Comparison of ENCODE assay signal across 9 cellular contexts in genomic region chr15:98787936-98788757, GRCh38.
DNase-seq lines count a peak whose midpoint lies in the region; ATAC-seq and TF ChIP-seq lines count a peak whose summit lies in the region.
"Had no signal": no experiment of that assay in that cellular context is flagged by ENCODE, and none has a peak within 500 bp of the region (broad histone marks: within the 10 kb centered on the region; RNA-seq: fewer than 3 reads in every experiment).

No MANE protein-coding gene starts in this region.

- POLR2A ChIA-PET in Panc1 (lab: Charles Lee), result no interaction called here

- H3K56ac ChIP-seq in H9 (ENCODE audit: insufficient read length, low read depth, low read length), result no peak overlapping the region

- H2BK120ac ChIP-seq in H9 (ENCODE audit: low read depth, low read length, poor library complexity, severe bottlenecking) (no peak overlapping the region), neuronal stem cell (ENCODE audit: low read depth, low read length) (no peak overlapping the region)

- H4K20me1 ChIP-seq in H9 (ENCODE audit: control insufficient read depth, insufficient read depth, insufficient read length), result no peaks in the 10 kb centered on the region

- H3K4me3 Mint-ChIP-seq in H9 (no peak overlapping the region; a peak in 2 of 5 replicates), glutamatergic neuron (ENCODE audit: unreplicated experiment) (peak overlapping the region; percentile 72)

- H3K23ac ChIP-seq in H9 (ENCODE audit: insufficient read length, low read depth, low read length) (no peak overlapping the region), neuronal stem cell (ENCODE audit: low read depth, low read length, poor library complexity) (no peak overlapping the region)

- H2BK15ac ChIP-seq in H9 (ENCODE audit: low read depth, low read length) (no peak overlapping the region), neuronal stem cell (ENCODE audit: low read length) (no peak overlapping the region)

- no peaks in the 10 kb centered on the region for H3K23me2 ChIP-seq in H9 (ENCODE audit: insufficient read length, low read depth, low read length, poor library complexity, severe bottlenecking)

- H4K91ac ChIP-seq in H9 (ENCODE audit: insufficient read length, low read depth, low read length) (no peak overlapping the region), neuronal stem cell (ENCODE audit: low read depth, low read length, poor library complexity) (no peak overlapping the region)

- no peaks in the 10 kb centered on the region for H3K9me3 Mint-ChIP-seq in H9
- H3K9me3 Mint-ChIP-seq in glutamatergic neuron (ENCODE audit: unreplicated experiment), result peaks cover 11% of the 10 kb centered on the region

- WGBS in H9 (ENCODE audit: extremely low coverage, insufficient read length, low lambda C conversion rate), result no CpG with 5 or more reads among the region's 9 CpGs
- WGBS in psoas muscle, 3 donors, result 81 to 83% (median 81%) methylated on average over 9 of the region's 9 CpGs
- no CpG with 5 or more reads among the region's 9 CpGs for WGBS in neuronal stem cell (ENCODE audit: extremely low coverage in 2 of 2, insufficient read length in 2 of 2, insufficient replicate concordance in 1 of 2), 2 donors

- in situ Hi-C loops in Panc1 (cut with HindIII; ENCODE audit: low pct_unique_long_range_greater_than_20kb, low sequenced_read_pairs), result no loop called here

- no peaks in the 10 kb centered on the region for H3K27me3 Mint-ChIP-seq in H9 (ENCODE audit: low read depth)
- peaks cover 12% of the 10 kb centered on the region for H3K27me3 Mint-ChIP-seq in glutamatergic neuron (ENCODE audit: unreplicated experiment)

- H3K4ac ChIP-seq in H9 (ENCODE audit: low read depth, low read length) (no peak overlapping the region), neuronal stem cell (ENCODE audit: low read length) (no peak overlapping the region)

- H3K14ac ChIP-seq in H9 (ENCODE audit: insufficient read depth, low read length) (no peak overlapping the region), neuronal stem cell (ENCODE audit: low read length) (no peak overlapping the region)

- no peak overlapping the region for H2BK5ac ChIP-seq in H9 (ENCODE audit: insufficient read length, low read length)
- no peak overlapping the region for H2BK5ac ChIP-seq in neuronal stem cell (ENCODE audit: low read length)

- no peaks in the 10 kb centered on the region for H3K9me3 ChIP-seq in H9 (ENCODE audit: control insufficient read depth, low read depth, low read length)
- H3K9me3 ChIP-seq in Panc1 (ENCODE audit: control insufficient read depth, insufficient read depth, low read depth, low read length), result no peaks in the 10 kb centered on the region
- no peaks in the 10 kb centered on the region for H3K9me3 ChIP-seq in psoas muscle
- H3K9me3 ChIP-seq in neuronal stem cell (replicated peaks in 1 of 2; ENCODE audit: control insufficient read depth in 2 of 2, insufficient read depth in 1 of 2, low read depth in 1 of 2, low read length in 2 of 2), result no peaks in the 10 kb centered on the region

- intact Hi-C loops in Panc1 (cut with micrococcal nuclease; ENCODE audit: unreplicated experiment) (no loop called here), psoas muscle (cut with DNase I) (no loop called here)

- H3K4me2 ChIP-seq in H9 (ENCODE audit: insufficient read depth, insufficient read length, low read length), result no peak overlapping the region
- no peak overlapping the region for H3K4me2 ChIP-seq in neuronal stem cell (ENCODE audit: insufficient read depth, low read length, poor library complexity, severe bottlenecking)

- H4K8ac ChIP-seq in H9 (replicated peaks; ENCODE audit: insufficient read length, low read depth, low read length) (no peak overlapping the region), neuronal stem cell (ENCODE audit: low read depth, low read length) (no peak overlapping the region)

- no peak overlapping the region for H3T11ph ChIP-seq in H9 (ENCODE audit: low read length)

- H3K27ac Mint-ChIP-seq in H9 (peak overlapping the region; percentile 19 to 49 (median 28); a peak in 3 of 7 replicates), glutamatergic neuron (ENCODE audit: unreplicated experiment) (peak overlapping the region; percentile 92)

- H2AFZ ChIP-seq in H9 (ENCODE audit: low read length) (no peak overlapping the region), neuronal stem cell (ENCODE audit: low read length) (no peak overlapping the region)

- no peak overlapping the region for H4K5ac ChIP-seq in H9 (ENCODE audit: insufficient read length, low read depth, low read length)

- H3K4me1 ChIP-seq in H9 (ENCODE audit: insufficient read depth, low read length), result peaks cover 15% of the 10 kb centered on the region
- peaks cover 77% of the 10 kb centered on the region for H3K4me1 ChIP-seq in Panc1 (ENCODE audit: control insufficient read depth, insufficient read depth, low read length)
- H3K4me1 ChIP-seq in psoas muscle, result peaks cover 30% of the 10 kb centered on the region
- H3K4me1 ChIP-seq in neuronal stem cell (ENCODE audit: control insufficient read depth in 2 of 2, insufficient read depth in 1 of 2, low read depth in 1 of 2, low read length in 2 of 2), result peaks cover 36 to 45% of the 10 kb centered on the region in 2 donors

- H2BK12ac ChIP-seq in H9 (ENCODE audit: insufficient read length, low read depth, low read length) (no peak overlapping the region), neuronal stem cell (ENCODE audit: low read length) (no peak overlapping the region)

- CTCF ChIA-PET in Panc1 (lab: Charles Lee), result no interaction called here

- H3K36me3 Mint-ChIP-seq in H9 (ENCODE audit: insufficient read depth in 1 of 3, low read depth in 3 of 3) (no peaks in the 10 kb centered on the region), glutamatergic neuron (ENCODE audit: unreplicated experiment) (no peaks in the 10 kb centered on the region)

- BruUV-seq in Panc1 (replicated peaks; lab: Mats Ljungman, UMichigan), result no TSS peak

- peaks cover 8% of the 10 kb centered on the region for H3K79me1 ChIP-seq in H9 (ENCODE audit: insufficient read depth, low read depth, low read length, poor library complexity, severe bottlenecking)
- no peaks in the 10 kb centered on the region for H3K79me1 ChIP-seq in neuronal stem cell (ENCODE audit: low read depth, low read length)

- peaks cover 22% of the 10 kb centered on the region; the same call in 1 of the 2 replicates for H3K79me2 ChIP-seq in H9 (ENCODE audit: insufficient read depth, low read length)

- DNase-seq in H9, result no peak
- no peak for DNase-seq in Panc1 (ENCODE audit: low read depth, low spot score)
- peak; percentile 40 for DNase-seq in glutamatergic neuron
- DNase-seq in psoas muscle, result no peak
- DNase-seq in neuronal stem cell (ENCODE audit: low spot score), result no peak
- no peak for DNase-seq in hippocampal formation (lab: John Stamatoyannopoulos, UW)
- DNase-seq: activated CD4-positive, alpha-beta T cell treated with anti-CD3 and anti-CD28 coated beads, Interleukin-2, amount 50 U/mL, for 1 hour; NCI-H1694 had no signal

- TF ChIP-seq CTCF in H9 (conservative IDR thresholded peaks at IDR 0.05), result no peak
- no peak for TF ChIP-seq CTCF in Panc1 (IDR thresholded peaks at IDR 0.05)
- TF ChIP-seq CTCF in glutamatergic neuron (IDR thresholded peaks at IDR 0.05; ENCODE audit: partially characterized antibody, unreplicated experiment), result no peak
- no peak for TF ChIP-seq CTCF in psoas muscle (IDR thresholded peaks at IDR 0.05)

- H3K18ac ChIP-seq in H9 (ENCODE audit: insufficient read length, low read depth, low read length), result no peak overlapping the region
- no peak overlapping the region for H3K18ac ChIP-seq in neuronal stem cell (ENCODE audit: low read length)

- H3K36me3 ChIP-seq in Panc1 (ENCODE audit: control insufficient read depth, insufficient read depth, low read length) (no peaks in the 10 kb centered on the region), psoas muscle (ENCODE audit: insufficient read depth in 1 of 2, low read depth in 1 of 2) (no peaks in the 10 kb centered on the region), neuronal stem cell (replicated peaks in 1 of 2; ENCODE audit: control insufficient read depth in 2 of 2, insufficient read depth in 2 of 2, low read length in 2 of 2) (no peaks in the 10 kb centered on the region)

- H3K4me3 ChIP-seq in Panc1 (ENCODE audit: low read depth in 2 of 2, low read length in 2 of 2) (no peak overlapping the region), psoas muscle (no peak overlapping the region), neuronal stem cell (ENCODE audit: low read length in 2 of 2) (no peak overlapping the region)

- peak; percentile 80 for ATAC-seq in Panc1
- ATAC-seq in psoas muscle, result peak in 3 of 4 donors; percentile 50 to 58 (median 53)
- ATAC-seq in HG03565 (IDR thresholded peaks at IDR 0.05; ENCODE audit: unreplicated experiment), result no peak

- H3K27ac ChIP-seq in H9 (ENCODE audit: insufficient read length, low read depth, low read length) (no peak overlapping the region), Panc1 (ENCODE audit: low read length) (peak overlapping the region; percentile 69), psoas muscle (no peak overlapping the region), neuronal stem cell (replicated peaks; ENCODE audit: low read length) (no peak overlapping the region)

- H3K4me1 Mint-ChIP-seq in H9 (peaks cover 89 to 90% of the 10 kb centered on the region in 2 experiments), glutamatergic neuron (ENCODE audit: low read depth, unreplicated experiment) (peaks cover 78% of the 10 kb centered on the region)

- H3K27me3 ChIP-seq in H9 (ENCODE audit: insufficient read depth, low read length), result no peaks in the 10 kb centered on the region
- H3K27me3 ChIP-seq in Panc1 (ENCODE audit: control insufficient read depth, insufficient read depth, low read length), result no peaks in the 10 kb centered on the region
- no peaks in the 10 kb centered on the region for H3K27me3 ChIP-seq in psoas muscle (ENCODE audit: insufficient read depth in 3 of 3, low read length in 2 of 3)
- H3K27me3 ChIP-seq in neuronal stem cell (ENCODE audit: control insufficient read depth in 3 of 3, insufficient read depth in 3 of 3, low read depth in 1 of 3, low read length in 3 of 3), result no peaks in the 10 kb centered on the region

- no peak overlapping the region for H2BK20ac ChIP-seq in H9 (ENCODE audit: low read depth, low read length, poor library complexity, severe bottlenecking)

- H2AK5ac ChIP-seq in H9 (ENCODE audit: insufficient read length, low read length), result no peak overlapping the region
- no peak overlapping the region for H2AK5ac ChIP-seq in neuronal stem cell (ENCODE audit: low read depth, low read length)

- no peak overlapping the region for H3K9ac ChIP-seq in H9 (ENCODE audit: extremely low read depth, insufficient read length, low read length)
- no peak overlapping the region for H3K9ac ChIP-seq in neuronal stem cell (ENCODE audit: low read depth, low read length, poor library complexity)
